Comparison of ENCODE assay signal across 9 cellular contexts in genomic region chr1:113871597-113872113, GRCh38. TPM values are rescaled to one million over a fixed set of nuclear protein-coding genes. Genes with fewer than 3 reads are reported as not detected.
DNase-seq lines count a peak whose midpoint lies in the region; ATAC-seq, FAIRE-seq and TF ChIP-seq lines count a peak whose summit lies in the region.
"Had no signal": no experiment of that assay in that cellular context is flagged by ENCODE, and none has a peak within 500 bp of the region (broad histone marks: within the 10 kb centered on the region; RNA-seq: fewer than 3 reads in every experiment).

Gene PTPN22 (minus strand): TSS chr1:113871712.

- peak; percentile 91 for TF ChIP-seq POLR2A in GM12892 (IDR thresholded peaks at IDR 0.05; ENCODE audit: low read depth, low read length)

- TF ChIP-seq CTCF in fibroblast of pulmonary artery (IDR thresholded peaks at IDR 0.05; ENCODE audit: low read length, missing control alignments) = no peak

- peak; percentile 92 for ATAC-seq in HG02588 (IDR thresholded peaks at IDR 0.05; ENCODE audit: unreplicated experiment)

- FAIRE-seq in GM12892 (lab: Jason Lieb, UNC) = peak; percentile 84

- DNase-seq in GM12892 (ENCODE audit: insufficient read length) (no peak), NOMO-1 (lab: John Stamatoyannopoulos, UW; ENCODE audit: unreplicated experiment in 2 of 2) (peak; percentile 81 to 97), fibroblast of pulmonary artery (ENCODE audit: low read depth) (peak; percentile 71), NCI-H2196 (lab: John Stamatoyannopoulos, UW; ENCODE audit: unreplicated experiment) (no peak), DMS79 (lab: John Stamatoyannopoulos, UW) (no peak)
- peak; percentile 81 for DNase-seq in activated CD8-positive, alpha-beta memory T cell treated with anti-CD3 and anti-CD28 coated beads, Interleukin-2, amount 50 U/mL, for 48 hours
- DNase-seq in stimulated activated CD4-positive, alpha-beta T cell treated with anti-CD3 and anti-CD28 coated beads, Interleukin-12 subunit alpha, Interleukin-12 subunit beta, amount 100 ng/mL, for 48 hours (ENCODE audit: low read depth in 2 of 3, low spot score in 1 of 3) = peak; percentile 57 to 74 (median 68)

- peak within 1 kb of the TSS; percentile 4 for H3K4me3 ChIP-seq in fibroblast of pulmonary artery (replicated peaks; ENCODE audit: low read depth, low read length)
- H3K4me3 ChIP-seq: cardiac muscle cell had no signal

RNA-seq across cellular contexts. Expression of gene PTPN22, which starts in this region (rescaled TPM):
- polyA plus RNA-seq in GM12892 (2012; ENCODE audit: missing spikeins) = 20.0 TPM
- polyA plus RNA-seq: cardiac muscle cell had no signal

Comparison
In these comparisons a context has a peak if more than half of its experiments do, and no peak if none do; other contexts are left out.
1. DNase-seq: peak in NOMO-1 (2 of 2), activated CD8-positive, alpha-beta memory T cell treated with anti-CD3 and anti-CD28 coated beads, Interleukin-2, amount 50 U/mL, for 48 hours (single experiment), fibroblast of pulmonary artery (single experiment) and stimulated activated CD4-positive, alpha-beta T cell treated with anti-CD3 and anti-CD28 coated beads, Interleukin-12 subunit alpha, Interleukin-12 subunit beta, amount 100 ng/mL, for 48 hours (3 of 3); none in GM12892 (single experiment), NCI-H2196 (single experiment) and DMS79 (single experiment).